ENCODE assay signal across 1 cellular context in the genomic region with DNA sequence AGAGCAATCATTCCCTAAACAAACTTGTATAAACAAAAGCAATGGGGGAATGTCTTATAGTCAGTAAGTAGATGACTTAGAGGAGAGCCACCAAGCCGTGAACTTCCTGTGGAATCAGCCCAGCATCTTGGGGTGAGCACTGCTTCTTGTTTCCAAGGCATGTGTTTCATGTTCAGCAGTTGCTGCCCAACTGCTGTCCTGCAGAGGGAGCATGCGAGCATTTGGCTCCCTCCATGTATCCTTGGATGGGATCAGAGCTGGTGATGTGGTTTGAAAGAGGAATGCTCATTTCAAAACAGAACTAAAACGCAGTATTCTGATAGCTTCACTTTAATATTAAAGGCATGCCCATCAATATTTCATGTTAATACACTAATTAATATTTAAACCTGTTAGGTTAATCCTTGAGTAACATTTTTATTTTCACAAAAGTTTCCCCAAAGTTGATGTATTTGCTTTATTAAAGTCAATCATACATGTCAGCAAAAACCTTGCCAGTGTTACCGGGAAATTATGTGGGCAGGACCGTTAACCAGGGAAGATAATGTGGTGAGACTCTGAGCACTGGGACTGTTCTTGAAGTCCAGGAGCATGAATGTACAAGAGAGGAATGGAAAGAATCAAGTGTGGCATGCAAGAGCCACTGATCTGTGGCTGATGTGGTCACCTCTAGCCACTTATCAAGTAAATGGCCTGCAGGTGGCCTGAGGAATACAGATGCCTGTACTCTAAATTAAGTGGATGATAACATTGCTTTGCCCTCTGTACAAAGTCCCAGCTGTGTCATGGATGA.
TF ChIP-seq lines count a peak whose summit lies in the region.

No MANE protein-coding gene starts in this region.

TF ChIP-seq in WTC11, 78 proteins besides CTCF, POLR2A, EP300 and RAD21 (continued from another document):
- TF ChIP-seq, protein P1, sequence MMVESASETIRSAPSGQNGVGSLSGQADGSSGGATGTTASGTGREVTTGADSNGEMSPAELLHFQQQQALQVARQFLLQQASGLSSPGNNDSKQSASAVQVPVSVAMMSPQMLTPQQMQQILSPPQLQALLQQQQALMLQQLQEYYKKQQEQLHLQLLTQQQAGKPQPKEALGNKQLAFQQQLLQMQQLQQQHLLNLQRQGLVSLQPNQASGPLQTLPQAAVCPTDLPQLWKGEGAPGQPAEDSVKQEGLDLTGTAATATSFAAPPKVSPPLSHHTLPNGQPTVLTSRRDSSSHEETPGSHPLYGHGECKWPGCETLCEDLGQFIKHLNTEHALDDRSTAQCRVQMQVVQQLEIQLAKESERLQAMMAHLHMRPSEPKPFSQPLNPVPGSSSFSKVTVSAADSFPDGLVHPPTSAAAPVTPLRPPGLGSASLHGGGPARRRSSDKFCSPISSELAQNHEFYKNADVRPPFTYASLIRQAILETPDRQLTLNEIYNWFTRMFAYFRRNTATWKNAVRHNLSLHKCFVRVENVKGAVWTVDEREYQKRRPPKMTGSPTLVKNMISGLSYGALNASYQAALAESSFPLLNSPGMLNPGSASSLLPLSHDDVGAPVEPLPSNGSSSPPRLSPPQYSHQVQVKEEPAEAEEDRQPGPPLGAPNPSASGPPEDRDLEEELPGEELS (CRISPR knock-in tag; IDR thresholded peaks at IDR 0.05) = no peak
- TF ChIP-seq NFE2L1 (CRISPR knock-in tag; IDR thresholded peaks at IDR 0.05) (no peak), NR3C1 (CRISPR knock-in tag; conservative IDR thresholded peaks at IDR 0.05; ENCODE audit: low read depth) (no peak), GTF2I (CRISPR knock-in tag; conservative IDR thresholded peaks at IDR 0.05) (no peak)
- TF ChIP-seq, protein P2, sequence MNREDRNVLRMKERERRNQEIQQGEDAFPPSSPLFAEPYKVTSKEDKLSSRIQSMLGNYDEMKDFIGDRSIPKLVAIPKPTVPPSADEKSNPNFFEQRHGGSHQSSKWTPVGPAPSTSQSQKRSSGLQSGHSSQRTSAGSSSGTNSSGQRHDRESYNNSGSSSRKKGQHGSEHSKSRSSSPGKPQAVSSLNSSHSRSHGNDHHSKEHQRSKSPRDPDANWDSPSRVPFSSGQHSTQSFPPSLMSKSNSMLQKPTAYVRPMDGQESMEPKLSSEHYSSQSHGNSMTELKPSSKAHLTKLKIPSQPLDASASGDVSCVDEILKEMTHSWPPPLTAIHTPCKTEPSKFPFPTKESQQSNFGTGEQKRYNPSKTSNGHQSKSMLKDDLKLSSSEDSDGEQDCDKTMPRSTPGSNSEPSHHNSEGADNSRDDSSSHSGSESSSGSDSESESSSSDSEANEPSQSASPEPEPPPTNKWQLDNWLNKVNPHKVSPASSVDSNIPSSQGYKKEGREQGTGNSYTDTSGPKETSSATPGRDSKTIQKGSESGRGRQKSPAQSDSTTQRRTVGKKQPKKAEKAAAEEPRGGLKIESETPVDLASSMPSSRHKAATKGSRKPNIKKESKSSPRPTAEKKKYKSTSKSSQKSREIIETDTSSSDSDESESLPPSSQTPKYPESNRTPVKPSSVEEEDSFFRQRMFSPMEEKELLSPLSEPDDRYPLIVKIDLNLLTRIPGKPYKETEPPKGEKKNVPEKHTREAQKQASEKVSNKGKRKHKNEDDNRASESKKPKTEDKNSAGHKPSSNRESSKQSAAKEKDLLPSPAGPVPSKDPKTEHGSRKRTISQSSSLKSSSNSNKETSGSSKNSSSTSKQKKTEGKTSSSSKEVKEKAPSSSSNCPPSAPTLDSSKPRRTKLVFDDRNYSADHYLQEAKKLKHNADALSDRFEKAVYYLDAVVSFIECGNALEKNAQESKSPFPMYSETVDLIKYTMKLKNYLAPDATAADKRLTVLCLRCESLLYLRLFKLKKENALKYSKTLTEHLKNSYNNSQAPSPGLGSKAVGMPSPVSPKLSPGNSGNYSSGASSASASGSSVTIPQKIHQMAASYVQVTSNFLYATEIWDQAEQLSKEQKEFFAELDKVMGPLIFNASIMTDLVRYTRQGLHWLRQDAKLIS (CRISPR knock-in tag; IDR thresholded peaks at IDR 0.05; ENCODE audit: borderline replicate concordance) = no peak
- TF ChIP-seq, protein P3, sequence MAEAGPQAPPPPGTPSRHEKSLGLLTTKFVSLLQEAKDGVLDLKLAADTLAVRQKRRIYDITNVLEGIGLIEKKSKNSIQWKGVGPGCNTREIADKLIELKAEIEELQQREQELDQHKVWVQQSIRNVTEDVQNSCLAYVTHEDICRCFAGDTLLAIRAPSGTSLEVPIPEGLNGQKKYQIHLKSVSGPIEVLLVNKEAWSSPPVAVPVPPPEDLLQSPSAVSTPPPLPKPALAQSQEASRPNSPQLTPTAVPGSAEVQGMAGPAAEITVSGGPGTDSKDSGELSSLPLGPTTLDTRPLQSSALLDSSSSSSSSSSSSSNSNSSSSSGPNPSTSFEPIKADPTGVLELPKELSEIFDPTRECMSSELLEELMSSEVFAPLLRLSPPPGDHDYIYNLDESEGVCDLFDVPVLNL (CRISPR knock-in tag; IDR thresholded peaks at IDR 0.05; ENCODE audit: borderline replicate concordance, low read depth) = no peak
- TF ChIP-seq, protein P4, sequence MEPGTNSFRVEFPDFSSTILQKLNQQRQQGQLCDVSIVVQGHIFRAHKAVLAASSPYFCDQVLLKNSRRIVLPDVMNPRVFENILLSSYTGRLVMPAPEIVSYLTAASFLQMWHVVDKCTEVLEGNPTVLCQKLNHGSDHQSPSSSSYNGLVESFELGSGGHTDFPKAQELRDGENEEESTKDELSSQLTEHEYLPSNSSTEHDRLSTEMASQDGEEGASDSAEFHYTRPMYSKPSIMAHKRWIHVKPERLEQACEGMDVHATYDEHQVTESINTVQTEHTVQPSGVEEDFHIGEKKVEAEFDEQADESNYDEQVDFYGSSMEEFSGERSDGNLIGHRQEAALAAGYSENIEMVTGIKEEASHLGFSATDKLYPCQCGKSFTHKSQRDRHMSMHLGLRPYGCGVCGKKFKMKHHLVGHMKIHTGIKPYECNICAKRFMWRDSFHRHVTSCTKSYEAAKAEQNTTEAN (CRISPR knock-in tag; IDR thresholded peaks at IDR 0.05) = no peak
- TF ChIP-seq, protein P5, sequence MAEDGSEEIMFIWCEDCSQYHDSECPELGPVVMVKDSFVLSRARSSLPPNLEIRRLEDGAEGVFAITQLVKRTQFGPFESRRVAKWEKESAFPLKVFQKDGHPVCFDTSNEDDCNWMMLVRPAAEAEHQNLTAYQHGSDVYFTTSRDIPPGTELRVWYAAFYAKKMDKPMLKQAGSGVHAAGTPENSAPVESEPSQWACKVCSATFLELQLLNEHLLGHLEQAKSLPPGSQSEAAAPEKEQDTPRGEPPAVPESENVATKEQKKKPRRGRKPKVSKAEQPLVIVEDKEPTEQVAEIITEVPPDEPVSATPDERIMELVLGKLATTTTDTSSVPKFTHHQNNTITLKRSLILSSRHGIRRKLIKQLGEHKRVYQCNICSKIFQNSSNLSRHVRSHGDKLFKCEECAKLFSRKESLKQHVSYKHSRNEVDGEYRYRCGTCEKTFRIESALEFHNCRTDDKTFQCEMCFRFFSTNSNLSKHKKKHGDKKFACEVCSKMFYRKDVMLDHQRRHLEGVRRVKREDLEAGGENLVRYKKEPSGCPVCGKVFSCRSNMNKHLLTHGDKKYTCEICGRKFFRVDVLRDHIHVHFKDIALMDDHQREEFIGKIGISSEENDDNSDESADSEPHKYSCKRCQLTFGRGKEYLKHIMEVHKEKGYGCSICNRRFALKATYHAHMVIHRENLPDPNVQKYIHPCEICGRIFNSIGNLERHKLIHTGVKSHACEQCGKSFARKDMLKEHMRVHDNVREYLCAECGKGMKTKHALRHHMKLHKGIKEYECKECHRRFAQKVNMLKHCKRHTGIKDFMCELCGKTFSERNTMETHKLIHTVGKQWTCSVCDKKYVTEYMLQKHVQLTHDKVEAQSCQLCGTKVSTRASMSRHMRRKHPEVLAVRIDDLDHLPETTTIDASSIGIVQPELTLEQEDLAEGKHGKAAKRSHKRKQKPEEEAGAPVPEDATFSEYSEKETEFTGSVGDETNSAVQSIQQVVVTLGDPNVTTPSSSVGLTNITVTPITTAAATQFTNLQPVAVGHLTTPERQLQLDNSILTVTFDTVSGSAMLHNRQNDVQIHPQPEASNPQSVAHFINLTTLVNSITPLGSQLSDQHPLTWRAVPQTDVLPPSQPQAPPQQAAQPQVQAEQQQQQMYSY (CRISPR knock-in tag; IDR thresholded peaks at IDR 0.05) = no peak
- TF ChIP-seq, protein P6, sequence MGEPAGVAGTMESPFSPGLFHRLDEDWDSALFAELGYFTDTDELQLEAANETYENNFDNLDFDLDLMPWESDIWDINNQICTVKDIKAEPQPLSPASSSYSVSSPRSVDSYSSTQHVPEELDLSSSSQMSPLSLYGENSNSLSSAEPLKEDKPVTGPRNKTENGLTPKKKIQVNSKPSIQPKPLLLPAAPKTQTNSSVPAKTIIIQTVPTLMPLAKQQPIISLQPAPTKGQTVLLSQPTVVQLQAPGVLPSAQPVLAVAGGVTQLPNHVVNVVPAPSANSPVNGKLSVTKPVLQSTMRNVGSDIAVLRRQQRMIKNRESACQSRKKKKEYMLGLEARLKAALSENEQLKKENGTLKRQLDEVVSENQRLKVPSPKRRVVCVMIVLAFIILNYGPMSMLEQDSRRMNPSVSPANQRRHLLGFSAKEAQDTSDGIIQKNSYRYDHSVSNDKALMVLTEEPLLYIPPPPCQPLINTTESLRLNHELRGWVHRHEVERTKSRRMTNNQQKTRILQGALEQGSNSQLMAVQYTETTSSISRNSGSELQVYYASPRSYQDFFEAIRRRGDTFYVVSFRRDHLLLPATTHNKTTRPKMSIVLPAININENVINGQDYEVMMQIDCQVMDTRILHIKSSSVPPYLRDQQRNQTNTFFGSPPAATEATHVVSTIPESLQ (CRISPR knock-in tag; IDR thresholded peaks at IDR 0.05) = no peak
- TF ChIP-seq, protein P7, sequence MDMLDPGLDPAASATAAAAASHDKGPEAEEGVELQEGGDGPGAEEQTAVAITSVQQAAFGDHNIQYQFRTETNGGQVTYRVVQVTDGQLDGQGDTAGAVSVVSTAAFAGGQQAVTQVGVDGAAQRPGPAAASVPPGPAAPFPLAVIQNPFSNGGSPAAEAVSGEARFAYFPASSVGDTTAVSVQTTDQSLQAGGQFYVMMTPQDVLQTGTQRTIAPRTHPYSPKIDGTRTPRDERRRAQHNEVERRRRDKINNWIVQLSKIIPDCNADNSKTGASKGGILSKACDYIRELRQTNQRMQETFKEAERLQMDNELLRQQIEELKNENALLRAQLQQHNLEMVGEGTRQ (CRISPR knock-in tag; IDR thresholded peaks at IDR 0.05) = no peak
- TF ChIP-seq, protein P8, sequence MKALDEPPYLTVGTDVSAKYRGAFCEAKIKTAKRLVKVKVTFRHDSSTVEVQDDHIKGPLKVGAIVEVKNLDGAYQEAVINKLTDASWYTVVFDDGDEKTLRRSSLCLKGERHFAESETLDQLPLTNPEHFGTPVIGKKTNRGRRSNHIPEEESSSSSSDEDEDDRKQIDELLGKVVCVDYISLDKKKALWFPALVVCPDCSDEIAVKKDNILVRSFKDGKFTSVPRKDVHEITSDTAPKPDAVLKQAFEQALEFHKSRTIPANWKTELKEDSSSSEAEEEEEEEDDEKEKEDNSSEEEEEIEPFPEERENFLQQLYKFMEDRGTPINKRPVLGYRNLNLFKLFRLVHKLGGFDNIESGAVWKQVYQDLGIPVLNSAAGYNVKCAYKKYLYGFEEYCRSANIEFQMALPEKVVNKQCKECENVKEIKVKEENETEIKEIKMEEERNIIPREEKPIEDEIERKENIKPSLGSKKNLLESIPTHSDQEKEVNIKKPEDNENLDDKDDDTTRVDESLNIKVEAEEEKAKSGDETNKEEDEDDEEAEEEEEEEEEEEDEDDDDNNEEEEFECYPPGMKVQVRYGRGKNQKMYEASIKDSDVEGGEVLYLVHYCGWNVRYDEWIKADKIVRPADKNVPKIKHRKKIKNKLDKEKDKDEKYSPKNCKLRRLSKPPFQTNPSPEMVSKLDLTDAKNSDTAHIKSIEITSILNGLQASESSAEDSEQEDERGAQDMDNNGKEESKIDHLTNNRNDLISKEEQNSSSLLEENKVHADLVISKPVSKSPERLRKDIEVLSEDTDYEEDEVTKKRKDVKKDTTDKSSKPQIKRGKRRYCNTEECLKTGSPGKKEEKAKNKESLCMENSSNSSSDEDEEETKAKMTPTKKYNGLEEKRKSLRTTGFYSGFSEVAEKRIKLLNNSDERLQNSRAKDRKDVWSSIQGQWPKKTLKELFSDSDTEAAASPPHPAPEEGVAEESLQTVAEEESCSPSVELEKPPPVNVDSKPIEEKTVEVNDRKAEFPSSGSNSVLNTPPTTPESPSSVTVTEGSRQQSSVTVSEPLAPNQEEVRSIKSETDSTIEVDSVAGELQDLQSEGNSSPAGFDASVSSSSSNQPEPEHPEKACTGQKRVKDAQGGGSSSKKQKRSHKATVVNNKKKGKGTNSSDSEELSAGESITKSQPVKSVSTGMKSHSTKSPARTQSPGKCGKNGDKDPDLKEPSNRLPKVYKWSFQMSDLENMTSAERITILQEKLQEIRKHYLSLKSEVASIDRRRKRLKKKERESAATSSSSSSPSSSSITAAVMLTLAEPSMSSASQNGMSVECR (CRISPR knock-in tag; IDR thresholded peaks at IDR 0.05; ENCODE audit: borderline replicate concordance) = no peak
